ENCODE assay signal across 2 cellular contexts in genomic region chr7:154080249-154080648, GRCh38. TPM values are rescaled to one million over a fixed set of nuclear protein-coding genes. Genes with fewer than 3 reads are reported as not detected.
"Had no signal": no experiment of that assay in that cellular context is flagged by ENCODE, and none has a peak within 500 bp of the region (broad histone marks: within the 10 kb centered on the region; RNA-seq: fewer than 3 reads in every experiment).

No MANE protein-coding gene starts in this region.

RNA-seq across cellular contexts. Expression of gene DPP6, which starts 28.1 kb away (rescaled TPM):
- total RNA-seq: thoracic aorta, ureter had no signal
